In the genomic region with DNA sequence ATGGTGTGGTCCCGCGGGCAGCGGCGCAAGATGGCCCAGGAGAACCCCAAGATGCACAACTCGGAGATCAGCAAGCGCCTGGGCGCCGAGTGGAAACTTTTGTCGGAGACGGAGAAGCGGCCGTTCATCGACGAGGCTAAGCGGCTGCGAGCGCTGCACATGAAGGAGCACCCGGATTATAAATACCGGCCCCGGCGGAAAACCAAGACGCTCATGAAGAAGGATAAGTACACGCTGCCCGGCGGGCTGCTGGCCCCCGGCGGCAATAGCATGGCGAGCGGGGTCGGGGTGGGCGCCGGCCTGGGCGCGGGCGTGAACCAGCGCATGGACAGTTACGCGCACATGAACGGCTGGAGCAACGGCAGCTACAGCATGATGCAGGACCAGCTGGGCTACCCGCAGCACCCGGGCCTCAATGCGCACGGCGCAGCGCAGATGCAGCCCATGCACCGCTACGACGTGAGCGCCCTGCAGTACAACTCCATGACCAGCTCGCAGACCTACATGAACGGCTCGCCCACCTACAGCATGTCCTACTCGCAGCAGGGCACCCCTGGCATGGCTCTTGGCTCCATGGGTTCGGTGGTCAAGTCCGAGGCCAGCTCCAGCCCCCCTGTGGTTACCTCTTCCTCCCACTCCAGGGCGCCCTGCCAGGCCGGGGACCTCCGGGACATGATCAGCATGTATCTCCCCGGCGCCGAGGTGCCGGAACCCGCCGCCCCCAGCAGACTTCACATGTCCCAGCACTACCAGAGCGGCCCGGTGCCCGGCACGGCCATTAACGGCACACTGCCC, we compare ENCODE assay signal across 8 cellular contexts. TPM values are rescaled to one million over a fixed set of nuclear protein-coding genes. Genes with fewer than 3 reads are reported as not detected.
A peak's percentile ranks its signal among the peaks of the same experiment; 100 is the strongest.
DNase-seq lines count a peak whose midpoint lies in the region; ATAC-seq and TF ChIP-seq lines count a peak whose summit lies in the region.
"Had no signal": no experiment of that assay in that cellular context is flagged by ENCODE, and none has a peak within 500 bp of the region (broad histone marks: within the 10 kb centered on the region; RNA-seq: fewer than 3 reads in every experiment).

No MANE protein-coding gene starts in this region.

- H3K4me3 Mint-ChIP-seq in IgD-negative memory B cell, result peak overlapping the region in 3 of 4 donors; percentile 17 to 84 (median 40)

- intact Hi-C loops in heart right ventricle (cut with DNase I), result loop anchor here in 5 of 10 donors (5.0 to 10.0 kb wide), 3 partner anchors 542 to 970 kb away; no protein-coding TSS in a partner anchor

- H3K4me1 Mint-ChIP-seq in IgD-negative memory B cell, result peaks cover 6 to 11% (median 10%) of the 10 kb centered on the region in 3 donors

- H3K36me3 ChIP-seq in heart right ventricle (no peaks in the 10 kb centered on the region), smooth muscle cell (ENCODE audit: low read depth) (no peaks in the 10 kb centered on the region)

- H3K27me3 Mint-ChIP-seq in IgD-negative memory B cell, result peaks cover 44% of the 10 kb centered on the region

- peaks cover 0 to 32% (median 27%) of the 10 kb centered on the region in 9 donors for H3K4me1 ChIP-seq in heart right ventricle
- H3K4me1 ChIP-seq in smooth muscle cell (ENCODE audit: low read depth), result peaks cover 26% of the 10 kb centered on the region

- peak overlapping the region; percentile 54 for H2AFZ ChIP-seq in smooth muscle cell (ENCODE audit: low read depth)

- no peak overlapping the region for H3K9ac ChIP-seq in smooth muscle cell (ENCODE audit: low read depth)

- H3K79me2 ChIP-seq in smooth muscle cell (ENCODE audit: low read depth), result no peaks in the 10 kb centered on the region

- H3K4me2 ChIP-seq in smooth muscle cell, result peak overlapping the region; percentile 91

- H3K27me3 ChIP-seq in heart right ventricle (peaks cover 29 to 100% (median 100%) of the 10 kb centered on the region in 7 donors), smooth muscle cell (ENCODE audit: low read depth) (peaks cover 99% of the 10 kb centered on the region)

- H3K9me3 ChIP-seq in heart right ventricle, result no peaks in the 10 kb centered on the region
- no peaks in the 10 kb centered on the region for H3K9me3 ChIP-seq in smooth muscle cell (replicated peaks; ENCODE audit: low read depth)

- peak overlapping the region in 2 of 3 donors; percentile 65 to 86 for H3K27ac Mint-ChIP-seq in IgD-negative memory B cell

- H3K36me3 Mint-ChIP-seq in IgD-negative memory B cell, result no peaks in the 10 kb centered on the region

- WGBS in heart right ventricle, 2 donors, result 2 to 3% methylated on average over 70 of the region's 70 CpGs
- WGBS in smooth muscle cell (ENCODE audit: low lambda C conversion rate), result under 1% methylated on average over 70 of the region's 70 CpGs

- H4K20me1 ChIP-seq in smooth muscle cell (ENCODE audit: low read depth), result no peaks in the 10 kb centered on the region

- H3K4me3 ChIP-seq in heart right ventricle (peak overlapping the region in 6 of 10 donors; percentile 5 to 35 (median 30)), smooth muscle cell (peak overlapping the region; percentile 56)
- H3K4me3 ChIP-seq: K562 had no signal

- TF ChIP-seq CTCF in heart right ventricle (IDR thresholded peaks at IDR 0.05) (no peak), smooth muscle cell (IDR thresholded peaks at IDR 0.05; ENCODE audit: borderline replicate concordance, insufficient read depth, poor library complexity, severe bottlenecking) (no peak), GM10266 (IDR thresholded peaks at IDR 0.05; ENCODE audit: control insufficient read depth, insufficient read depth, low read depth, missing control alignments) (no peak)

- DNase-seq in SHP77 (lab: John Stamatoyannopoulos, UW) (peak; percentile 52 to 62), heart right ventricle (no peak), smooth muscle cell (lab: John Stamatoyannopoulos, UW; ENCODE audit: unreplicated experiment) (no peak), GM10266 (ENCODE audit: extremely low spot score) (no peak)

- no peaks in the 10 kb centered on the region for H3F3A ChIP-seq in smooth muscle cell (ENCODE audit: low read depth)

- H3K27ac ChIP-seq in heart right ventricle (peak overlapping the region in 1 of 10 donors; percentile 36), smooth muscle cell (ENCODE audit: low read depth) (no peak overlapping the region)

- peaks cover 0 to 10% (median 6%) of the 10 kb centered on the region in 3 donors for H3K9me3 Mint-ChIP-seq in IgD-negative memory B cell

- ATAC-seq in heart right ventricle, result peak in 4 of 8 donors; percentile 29 to 78 (median 57)
- no peak for ATAC-seq in HG03469 (IDR thresholded peaks at IDR 0.05; ENCODE audit: unreplicated experiment)
- no peak for ATAC-seq in GM21786 (IDR thresholded peaks at IDR 0.05; ENCODE audit: unreplicated experiment)
- ATAC-seq: K562 had no signal

RNA-seq across cellular contexts. Expression of gene SOX2, which starts 1.0 kb away (rescaled TPM):
- polyA plus RNA-seq in IgD-negative memory B cell, result not detected
- total RNA-seq in heart right ventricle, result under 1 TPM in 7 of 10 donors, not detected in 3; 0.10 to 0.35 (median 0.12) TPM
- polyA plus RNA-seq in heart right ventricle, result under 1 TPM; 0.13 to 0.88 TPM
- not detected in 2 replicates for total RNA-seq in smooth muscle cell
- polyA plus RNA-seq in smooth muscle cell, result not detected in 2 replicates
- polyA plus RNA-seq: K562 had no signal

Comparison
In these comparisons a context has a peak if more than half of its experiments do, and no peak if none do; other contexts are left out.
1. DNase-seq: peak in SHP77 (2 of 2); none in heart right ventricle (0 of 2), smooth muscle cell (single experiment) and GM10266 (single experiment).